Comparison of ENCODE assay signal across 8 cellular contexts in the genomic region with DNA sequence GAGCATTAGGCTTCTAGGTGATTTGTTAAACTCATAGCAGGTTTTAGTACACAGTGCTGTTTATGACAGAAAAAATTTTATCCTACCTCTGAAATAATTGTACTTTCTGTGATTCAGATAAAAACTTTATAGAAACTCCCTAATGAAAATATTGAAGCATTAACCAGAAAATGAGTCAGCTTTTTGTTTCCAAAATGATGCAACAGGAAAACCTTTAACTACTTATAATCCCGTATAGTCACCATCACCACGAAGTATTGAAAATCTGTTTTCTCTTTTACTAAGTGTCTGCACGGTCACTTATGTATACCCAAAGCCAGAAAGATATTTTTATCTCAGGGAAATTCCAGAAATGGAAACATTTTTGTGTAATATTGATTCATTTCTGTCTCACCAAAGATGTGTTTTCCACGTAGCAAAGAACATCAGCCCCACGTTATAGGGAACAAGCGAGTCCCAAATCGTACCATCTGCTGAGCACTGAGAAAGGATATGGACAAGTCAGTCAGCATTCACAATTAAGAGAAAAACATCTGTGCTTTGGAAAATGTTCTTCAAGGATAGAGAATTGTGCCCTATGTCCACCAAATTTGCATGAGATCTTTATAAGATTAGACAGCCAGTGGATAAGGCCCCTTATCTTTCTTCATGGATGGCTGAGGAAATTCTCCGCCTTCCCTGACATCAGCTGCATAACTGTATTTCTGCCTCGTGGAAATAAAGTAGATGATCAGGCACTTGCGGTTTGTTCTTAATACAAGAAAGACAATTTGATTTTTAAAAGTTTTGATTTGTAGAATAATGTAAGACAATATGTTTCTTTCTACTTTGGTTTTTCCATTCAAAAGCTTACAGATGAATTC. TPM values are rescaled to one million over a fixed set of nuclear protein-coding genes. Genes with fewer than 3 reads are reported as not detected.
DNase-seq lines count a peak whose midpoint lies in the region; ATAC-seq and TF ChIP-seq lines count a peak whose summit lies in the region.

No MANE protein-coding gene starts in this region.

- ATAC-seq in GM18499 (IDR thresholded peaks at IDR 0.05; ENCODE audit: insufficient read depth, unreplicated experiment) (peak; percentile 38), GM21717 (IDR thresholded peaks at IDR 0.05; ENCODE audit: unreplicated experiment) (peak; percentile 59), heart left ventricle (no peak)

- H3K9me3 ChIP-seq in thymus (ENCODE audit: control insufficient read depth) (no peaks in the 10 kb centered on the region), heart left ventricle (no peaks in the 10 kb centered on the region)

- peaks cover 9% of the 10 kb centered on the region for H3K36me3 ChIP-seq in thymus (ENCODE audit: control insufficient read depth, insufficient read depth)
- H3K36me3 ChIP-seq in heart left ventricle = peaks cover 0 to 23% (median 4%) of the 10 kb centered on the region in 9 donors

- H3K4me3 ChIP-seq in coronary artery (peak overlapping the region; percentile 7), thymus (ENCODE audit: low read length) (no peak overlapping the region), heart left ventricle (no peak overlapping the region)

- WGBS in thymus = 74% methylated on average over 10 of the region's 10 CpGs
- WGBS in heart left ventricle, 4 donors = 62 to 76% (median 71%) methylated on average over 10 of the region's 10 CpGs

- no peaks in the 10 kb centered on the region for H3K4me1 ChIP-seq in thymus (ENCODE audit: control insufficient read depth, insufficient read depth, low read length)
- peaks cover 0 to 55% (median 3%) of the 10 kb centered on the region in 12 donors for H3K4me1 ChIP-seq in heart left ventricle

- TF ChIP-seq CTCF in coronary artery (IDR thresholded peaks at IDR 0.05) (no peak), GM10266 (IDR thresholded peaks at IDR 0.05; ENCODE audit: control insufficient read depth, insufficient read depth, low read depth, missing control alignments) (no peak), heart left ventricle (IDR thresholded peaks at IDR 0.05) (no peak)

- H3K27me3 ChIP-seq in thymus (ENCODE audit: control insufficient read depth, insufficient read depth) (no peaks in the 10 kb centered on the region), heart left ventricle (no peaks in the 10 kb centered on the region)

- intact Hi-C loops in heart left ventricle (cut with DNase I) = loop anchor here in 1 of 10 donors (5.0 kb wide), 1 partner anchor 40 kb away; a partner anchor contains a TSS

- DNase-seq in LHCN-M2 (ENCODE audit: low read depth) = peak; percentile 74
- DNase-seq in coronary artery (ENCODE audit: low spot score) = no peak
- no peak for DNase-seq in GM10266 (ENCODE audit: extremely low spot score)
- no peak for DNase-seq in heart left ventricle
- DNase-seq in AG08396 (ENCODE audit: low spot score) = no peak

- H3K27ac ChIP-seq in coronary artery = peak overlapping the region; percentile 31 to 36
- peak overlapping the region; percentile 11 for H3K27ac ChIP-seq in thymus (ENCODE audit: low read depth)
- H3K27ac ChIP-seq in heart left ventricle = peak overlapping the region in 2 of 12 donors; percentile 34 to 60

- TF ChIP-seq POLR2A in heart left ventricle (IDR thresholded peaks at IDR 0.05) = no peak

RNA-seq across cellular contexts. Expression of a gene that starts 41.9 kb away (rescaled TPM):
- total RNA-seq in LHCN-M2 (2014; rRNA removed) (25.6 and 26.5 TPM in 2 replicates), heart left ventricle (10 to 100 TPM in 7 of 9 donors, 1 to 10 TPM in 2; 3.6 to 30.8 (median 13.9) TPM)
- polyA plus RNA-seq in LHCN-M2 (2012) = 7.4 TPM
- polyA plus RNA-seq in thymus (94.1 TPM), heart left ventricle (1 to 10 TPM; 5.1 to 10.0 TPM)

RNA-seq across cellular contexts. Expression of a gene that starts 54.5 kb away (rescaled TPM):
- 87.4 and 87.7 TPM in 2 replicates for total RNA-seq in LHCN-M2 (2014; rRNA removed)
- 52.1 TPM for polyA plus RNA-seq in LHCN-M2 (2012)
- polyA plus RNA-seq in thymus = 178 TPM
- total RNA-seq in heart left ventricle = 100 to 1,000 TPM; 156 to 277 (median 230) TPM
- 100 to 1,000 TPM; 112 to 194 TPM for polyA plus RNA-seq in heart left ventricle

Comparison
In these comparisons a context has a peak if more than half of its experiments do, and no peak if none do; other contexts are left out.
1. ATAC-seq: peak in GM18499 (single experiment) and GM21717 (single experiment); none in heart left ventricle (0 of 4).